In the genomic region with DNA sequence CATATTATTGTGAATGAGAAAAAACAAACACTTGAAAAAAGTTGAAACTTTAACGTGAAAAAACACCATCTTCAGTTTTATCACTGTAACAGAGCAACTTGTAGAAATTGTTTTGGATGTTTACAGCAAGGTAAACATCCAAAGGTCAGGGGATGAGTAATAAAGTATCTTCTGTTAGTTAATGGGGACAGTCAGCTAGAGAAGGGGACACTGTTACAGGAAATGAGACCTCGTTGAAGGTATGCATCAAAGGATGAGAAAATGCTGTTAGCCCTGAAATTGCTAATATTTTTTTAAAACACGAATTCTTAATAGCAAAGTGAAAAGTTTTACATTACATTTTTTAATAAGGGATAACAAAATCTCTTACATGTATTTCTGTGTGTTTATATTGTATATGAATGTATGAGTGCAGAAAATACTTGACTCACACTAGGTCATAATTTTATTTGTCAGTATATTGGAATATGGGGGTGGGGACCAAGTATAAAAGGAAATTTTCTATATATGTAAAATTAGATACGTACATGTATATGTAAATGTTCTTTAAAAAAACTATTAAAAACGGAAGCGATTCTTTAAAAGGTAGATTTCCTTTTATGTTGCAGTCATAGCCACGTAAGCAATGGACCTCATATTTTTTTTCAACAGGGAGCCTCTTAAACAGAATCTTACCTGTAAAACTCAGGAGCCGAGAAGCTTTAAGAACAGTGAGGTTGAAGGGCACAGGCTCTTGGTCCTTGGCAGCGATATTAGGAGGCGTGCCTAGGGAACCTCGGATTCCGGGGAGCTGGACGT, we compare ENCODE assay signal across 1 cellular context.
TF ChIP-seq lines count a peak whose summit lies in the region.

No MANE protein-coding gene starts in this region.

TF ChIP-seq in HepG2, 621 proteins besides CTCF, POLR2A, EP300 and RAD21 (continued from another document and continues in another):
- TF ChIP-seq, protein P1, sequence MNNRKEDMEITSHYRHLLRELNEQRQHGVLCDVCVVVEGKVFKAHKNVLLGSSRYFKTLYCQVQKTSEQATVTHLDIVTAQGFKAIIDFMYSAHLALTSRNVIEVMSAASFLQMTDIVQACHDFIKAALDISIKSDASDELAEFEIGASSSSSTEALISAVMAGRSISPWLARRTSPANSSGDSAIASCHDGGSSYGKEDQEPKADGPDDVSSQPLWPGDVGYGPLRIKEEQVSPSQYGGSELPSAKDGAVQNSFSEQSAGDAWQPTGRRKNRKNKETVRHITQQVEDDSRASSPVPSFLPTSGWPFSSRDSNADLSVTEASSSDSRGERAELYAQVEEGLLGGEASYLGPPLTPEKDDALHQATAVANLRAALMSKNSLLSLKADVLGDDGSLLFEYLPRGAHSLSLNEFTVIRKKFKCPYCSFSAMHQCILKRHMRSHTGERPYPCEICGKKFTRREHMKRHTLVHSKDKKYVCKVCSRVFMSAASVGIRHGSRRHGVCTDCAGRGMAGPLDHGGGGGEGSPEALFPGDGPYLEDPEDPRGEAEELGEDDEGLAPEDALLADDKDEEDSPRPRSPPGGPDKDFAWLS (CRISPR knock-in tag; IDR thresholded peaks at IDR 0.05; ENCODE audit: borderline replicate concordance) = no peak
- TF ChIP-seq CBFB (CRISPR knock-in tag; IDR thresholded peaks at IDR 0.05) (no peak), SNAPC5 (CRISPR knock-in tag; IDR thresholded peaks at IDR 0.05; ENCODE audit: borderline replicate concordance) (no peak), KDM6A (CRISPR knock-in tag; IDR thresholded peaks at IDR 0.05; ENCODE audit: low read depth) (peak; percentile 37; the same call in 1 of the 2 replicates), CBX5 (CRISPR knock-in tag; IDR thresholded peaks at IDR 0.05; ENCODE audit: borderline replicate concordance) (no peak), HNF4G (IDR thresholded peaks at IDR 0.05; ENCODE audit: borderline replicate concordance, low read depth, low read length) (peak; percentile 59; the same call in 1 of the 2 replicates), HNF4G (CRISPR knock-in tag; IDR thresholded peaks at IDR 0.05; ENCODE audit: borderline replicate concordance, low read depth) (no peak), MLX (CRISPR knock-in tag; IDR thresholded peaks at IDR 0.05) (no peak), ZMYM3 (CRISPR knock-in tag; IDR thresholded peaks at IDR 0.05) (no peak), ELF1 (CRISPR knock-in tag; IDR thresholded peaks at IDR 0.05) (no peak), GABPA (IDR thresholded peaks at IDR 0.05; ENCODE audit: low read depth, low read length) (no peak), GABPA (CRISPR knock-in tag; IDR thresholded peaks at IDR 0.05; ENCODE audit: low read depth) (no peak; the same call in 1 of the 2 replicates), HIC2 (CRISPR knock-in tag; IDR thresholded peaks at IDR 0.05; ENCODE audit: low read depth) (no peak), KLF12 (CRISPR knock-in tag; IDR thresholded peaks at IDR 0.05; ENCODE audit: borderline replicate concordance) (no peak), MAFG (CRISPR knock-in tag; IDR thresholded peaks at IDR 0.05) (no peak), ATF1 (CRISPR knock-in tag; IDR thresholded peaks at IDR 0.05) (no peak), RCOR2 (CRISPR knock-in tag; IDR thresholded peaks at IDR 0.05) (no peak), ZBTB1 (CRISPR knock-in tag; IDR thresholded peaks at IDR 0.05; ENCODE audit: borderline replicate concordance) (no peak), ZNF235 (CRISPR knock-in tag; IDR thresholded peaks at IDR 0.05; ENCODE audit: borderline replicate concordance) (no peak), SMAD9 (CRISPR knock-in tag; IDR thresholded peaks at IDR 0.05) (no peak), ARNT (IDR thresholded peaks at IDR 0.05) (no peak), NR2F1 (CRISPR knock-in tag; IDR thresholded peaks at IDR 0.05) (peak in 1 of 2 experiments; percentile 85; a peak in 2 of 4 replicates), ZNF460 (CRISPR knock-in tag; IDR thresholded peaks at IDR 0.05; ENCODE audit: borderline replicate concordance) (no peak), ZKSCAN5 (CRISPR knock-in tag; IDR thresholded peaks at IDR 0.05) (no peak), ZNF326 (CRISPR knock-in tag; IDR thresholded peaks at IDR 0.05; ENCODE audit: borderline replicate concordance) (no peak), SRSF4 (IDR thresholded peaks at IDR 0.05; ENCODE audit: low read depth, low read length, poor library complexity, severe bottlenecking) (no peak), ZNF205 (CRISPR knock-in tag; IDR thresholded peaks at IDR 0.05) (no peak), ZNF788 (CRISPR knock-in tag; IDR thresholded peaks at IDR 0.05; ENCODE audit: borderline replicate concordance) (no peak), PITX1 (CRISPR knock-in tag; IDR thresholded peaks at IDR 0.05) (no peak), SNAPC2 (CRISPR knock-in tag; IDR thresholded peaks at IDR 0.05) (no peak), MXD1 (CRISPR knock-in tag; IDR thresholded peaks at IDR 0.05) (no peak), ATF4 (CRISPR knock-in tag; IDR thresholded peaks at IDR 0.05) (peak in 1 of 2 experiments; percentile 74; a peak in 2 of 4 replicates), TMF1 (CRISPR knock-in tag; IDR thresholded peaks at IDR 0.05; ENCODE audit: low read depth) (no peak), TBX3 (IDR thresholded peaks at IDR 0.05; ENCODE audit: borderline replicate concordance) (no peak), ZNF550 (CRISPR knock-in tag; IDR thresholded peaks at IDR 0.05; ENCODE audit: borderline replicate concordance) (no peak), CEBPG (CRISPR knock-in tag; IDR thresholded peaks at IDR 0.05) (0 out of 2 replicates have a peak, but pooled peaks have one; percentile 20), ZNF280B (CRISPR knock-in tag; IDR thresholded peaks at IDR 0.05; ENCODE audit: borderline replicate concordance) (no peak), PRDM15 (CRISPR knock-in tag; IDR thresholded peaks at IDR 0.05) (no peak), PAF1 (CRISPR knock-in tag; IDR thresholded peaks at IDR 0.05) (no peak), HDAC1 (CRISPR knock-in tag; IDR thresholded peaks at IDR 0.05) (no peak), ZSCAN9 (CRISPR knock-in tag; IDR thresholded peaks at IDR 0.05; ENCODE audit: borderline replicate concordance) (no peak), ZBTB10 (CRISPR knock-in tag; IDR thresholded peaks at IDR 0.05; ENCODE audit: borderline replicate concordance) (no peak), GTF3A (CRISPR knock-in tag; conservative IDR thresholded peaks at IDR 0.05) (no peak), IRX3 (CRISPR knock-in tag; IDR thresholded peaks at IDR 0.05; ENCODE audit: borderline replicate concordance, low read depth) (no peak), ZNF430 (CRISPR knock-in tag; IDR thresholded peaks at IDR 0.05) (no peak)
- TF ChIP-seq, protein P2, sequence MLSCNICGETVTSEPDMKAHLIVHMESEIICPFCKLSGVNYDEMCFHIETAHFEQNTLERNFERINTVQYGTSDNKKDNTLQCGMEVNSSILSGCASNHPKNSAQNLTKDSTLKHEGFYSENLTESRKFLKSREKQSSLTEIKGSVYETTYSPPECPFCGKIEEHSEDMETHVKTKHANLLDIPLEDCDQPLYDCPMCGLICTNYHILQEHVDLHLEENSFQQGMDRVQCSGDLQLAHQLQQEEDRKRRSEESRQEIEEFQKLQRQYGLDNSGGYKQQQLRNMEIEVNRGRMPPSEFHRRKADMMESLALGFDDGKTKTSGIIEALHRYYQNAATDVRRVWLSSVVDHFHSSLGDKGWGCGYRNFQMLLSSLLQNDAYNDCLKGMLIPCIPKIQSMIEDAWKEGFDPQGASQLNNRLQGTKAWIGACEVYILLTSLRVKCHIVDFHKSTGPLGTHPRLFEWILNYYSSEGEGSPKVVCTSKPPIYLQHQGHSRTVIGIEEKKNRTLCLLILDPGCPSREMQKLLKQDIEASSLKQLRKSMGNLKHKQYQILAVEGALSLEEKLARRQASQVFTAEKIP (CRISPR knock-in tag; IDR thresholded peaks at IDR 0.05; ENCODE audit: borderline replicate concordance) = no peak
